8 cellular contexts compared by ENCODE assay signal in genomic region chr19:15177269-15178116, GRCh38. TPM values are rescaled to one million over a fixed set of nuclear protein-coding genes. Genes with fewer than 3 reads are reported as not detected.
DNase-seq lines count a peak whose midpoint lies in the region; ATAC-seq and TF ChIP-seq lines count a peak whose summit lies in the region.

No MANE protein-coding gene starts in this region.

- H3K4me3 Mint-ChIP-seq in activated CD8-positive, alpha-beta T cell treated with anti-CD3 and anti-CD28 coated beads for 36 hours = peak overlapping the region; percentile 42

- DNase-seq in DMS53 treated with DMSO at 0.1 percent for 48 hours (lab: John Stamatoyannopoulos, UW; ENCODE audit: unreplicated experiment) (peak; percentile 14), NCI-H748 treated with DMSO at 0.1 percent for 48 hours (lab: John Stamatoyannopoulos, UW) (peak; percentile 29), ecto neural progenitor cell (ENCODE audit: low spot score) (peak; percentile 92), medulla oblongata (ENCODE audit: extremely low spot score) (peak; percentile 67)
- DNase-seq in activated CD8-positive, alpha-beta T cell treated with anti-CD3 and anti-CD28 coated beads for 36 hours = peak; percentile 90
- DNase-seq in stimulated activated CD8-positive, alpha-beta memory T cell treated with anti-CD3 and anti-CD28 coated beads, Interleukin-15, amount 100 ng/mL, for 1 hour (ENCODE audit: low read depth) = peak; percentile 65

- CTCF ChIA-PET in activated CD8-positive, alpha-beta T cell treated with anti-CD3 and anti-CD28 coated beads for 36 hours (lab: Charles Lee) = interaction anchor here (0.6 to 3.2 kb wide), 25 partner anchors 10 to 1494 kb away, joined by 3 to 11 read pairs (median 4); partner anchors contain the start of gene AKAP8L

- peak; percentile 95 for TF ChIP-seq CTCF in activated CD8-positive, alpha-beta T cell treated with anti-CD3 and anti-CD28 coated beads for 36 hours (IDR thresholded peaks at IDR 0.05)

- H3K36me3 Mint-ChIP-seq in activated CD8-positive, alpha-beta T cell treated with anti-CD3 and anti-CD28 coated beads for 36 hours (ENCODE audit: low read depth) = no peaks in the 10 kb centered on the region

- H3K27ac Mint-ChIP-seq in activated CD8-positive, alpha-beta T cell treated with anti-CD3 and anti-CD28 coated beads for 36 hours = no peak overlapping the region

- ATAC-seq in HG03280 (IDR thresholded peaks at IDR 0.05; ENCODE audit: unreplicated experiment) (peak; percentile 66), GM21447 (IDR thresholded peaks at IDR 0.05; ENCODE audit: unreplicated experiment) (no peak)
- peak; percentile 98 for ATAC-seq in activated CD8-positive, alpha-beta T cell treated with anti-CD3 and anti-CD28 coated beads for 36 hours

- no peaks in the 10 kb centered on the region for H3K9me3 Mint-ChIP-seq in activated CD8-positive, alpha-beta T cell treated with anti-CD3 and anti-CD28 coated beads for 36 hours

- POLR2A ChIA-PET in activated CD8-positive, alpha-beta T cell treated with anti-CD3 and anti-CD28 coated beads for 36 hours (lab: Charles Lee) = interaction anchor here (1.1 kb wide), 1 partner anchor 22 kb away, joined by 4 read pairs; no protein-coding TSS in a partner anchor

- H3K4me1 Mint-ChIP-seq in activated CD8-positive, alpha-beta T cell treated with anti-CD3 and anti-CD28 coated beads for 36 hours (ENCODE audit: low read depth) = peaks cover 4% of the 10 kb centered on the region

- peaks cover 15% of the 10 kb centered on the region for H3K27me3 Mint-ChIP-seq in activated CD8-positive, alpha-beta T cell treated with anti-CD3 and anti-CD28 coated beads for 36 hours

- intact Hi-C loops in activated CD8-positive, alpha-beta T cell treated with anti-CD3 and anti-CD28 coated beads for 36 hours (cut with micrococcal nuclease) = loop anchor here (5.0 kb wide), 1 partner anchor 380 kb away; no protein-coding TSS in a partner anchor

RNA-seq across cellular contexts. Expression of gene NOTCH3, which starts 23.3 kb away (rescaled TPM):
- under 1 TPM in 1 of 2 experiments, not detected in 1; 0.16 TPM for total RNA-seq in activated CD8-positive, alpha-beta T cell treated with anti-CD3 and anti-CD28 coated beads for 36 hours

RNA-seq across cellular contexts. Expression of gene EPHX3, which starts 54.8 kb away (rescaled TPM):
- total RNA-seq in activated CD8-positive, alpha-beta T cell treated with anti-CD3 and anti-CD28 coated beads for 36 hours = not detected

Comparison
In these comparisons a context has a peak if more than half of its experiments do, and no peak if none do; other contexts are left out.
1. DNase-seq: peak in every context shown above with its lines; median percentile 92 in ecto neural progenitor cell; 90 in activated CD8-positive, alpha-beta T cell treated with anti-CD3 and anti-CD28 coated beads for 36 hours; 67 in medulla oblongata; 65 in stimulated activated CD8-positive, alpha-beta memory T cell treated with anti-CD3 and anti-CD28 coated beads, Interleukin-15, amount 100 ng/mL, for 1 hour; 29 in NCI-H748 treated with DMSO at 0.1 percent for 48 hours; 14 in DMS53 treated with DMSO at 0.1 percent for 48 hours.